In the genomic region with DNA sequence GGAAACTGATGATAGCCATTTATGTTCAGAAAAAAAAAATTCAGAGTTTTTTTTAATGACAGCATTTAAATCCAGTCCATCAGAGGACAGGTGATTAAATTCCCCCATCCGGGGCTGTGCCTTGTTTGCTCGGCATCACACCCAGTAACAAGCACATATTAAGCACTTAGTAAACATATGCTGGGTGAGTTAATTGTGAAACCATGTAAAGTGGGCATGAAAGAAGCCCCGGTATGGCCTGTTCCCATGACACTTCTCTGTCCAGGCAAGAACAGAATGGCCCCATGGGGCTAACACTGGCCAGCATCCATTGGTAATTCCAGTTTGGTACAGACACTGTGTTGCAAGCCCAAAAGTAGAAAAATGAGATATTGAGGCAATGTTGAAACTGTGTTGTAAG, we compare ENCODE assay signal across 26 cellular contexts.
"Had no signal": no experiment of that assay in that cellular context is flagged by ENCODE, and none has a peak within 500 bp of the region (broad histone marks: within the 10 kb centered on the region; RNA-seq: fewer than 3 reads in every experiment).

No MANE protein-coding gene starts in this region.

- H3K4me1 ChIP-seq: body of pancreas had no signal

- H3K36me3 ChIP-seq: WERI-Rb-1 had no signal

- H3K9me3 ChIP-seq: body of pancreas had no signal

- H3K4me3 ChIP-seq: body of pancreas had no signal

- H3K27me3 ChIP-seq: body of pancreas had no signal

- DNase-seq: activated B cell treated with CpG ODN at 0.5 μM for 24 hours; activated CD4-positive, alpha-beta T cell treated with anti-CD3 and anti-CD28 coated beads for 48 hours; activated CD4-positive, alpha-beta T cell treated with anti-CD3 and anti-CD28 coated beads, Interleukin-2, amount 50 U/mL, for 1 hour; activated CD4-positive, alpha-beta T cell treated with anti-CD3 and anti-CD28 coated beads, Interleukin-2, amount 50 U/mL, for 48 hours; activated CD8-positive, alpha-beta memory T cell treated with anti-CD3 and anti-CD28 coated beads for 24 hours; activated CD8-positive, alpha-beta T cell treated with anti-CD3 and anti-CD28 coated beads for 36 hours; activated effector memory CD4-positive, alpha-beta T cell treated with Interleukin-2 at 50 U/mL for 16 hours; activated gamma-delta T cell treated with Interleukin-2 at 50 U/mL for 16 hours; activated naive CD4-positive, alpha-beta T cell treated with anti-CD3 and anti-CD28 coated beads, Interleukin-2, amount 50 U/mL, for 16 hours; activated naive CD4-positive, alpha-beta T cell treated with Interleukin-2 at 50 U/mL for 16 hours; activated T-cell treated with anti-CD3 and anti-CD28 coated beads, Interleukin-2, amount 50 U/mL, for 4 hours; amniotic stem cell; anterior cingulate cortex; body of pancreas; caudate nucleus; cortex of kidney; dermis blood vessel endothelial cell; effector CD4-positive, alpha-beta T cell; effector memory CD8-positive, alpha-beta T cell; foreskin fibroblast; T-helper 1 cell; T-helper 17 cell; T1000; WERI-Rb-1 had no signal

- H3K27ac ChIP-seq: body of pancreas, WERI-Rb-1 had no signal

- ATAC-seq: activated CD4-positive, CD25-positive, alpha-beta regulatory T cell treated with anti-CD3 and anti-CD28 coated beads, Interleukin-2, amount 50 U/mL, for 24 hours; activated CD8-positive, alpha-beta T cell treated with anti-CD3 and anti-CD28 coated beads for 36 hours; activated T-cell treated with anti-CD3 and anti-CD28 coated beads, Interleukin-2, amount 50 U/mL, for 4 hours; activated T-helper 17 cell treated with anti-CD3 and anti-CD28 coated beads, Interleukin-2, amount 50 U/mL, for 72 hours; body of pancreas; effector memory CD8-positive, alpha-beta T cell; T-helper 17 cell had no signal
